In genomic region chr17:75059369-75060345, GRCh38 we compare ENCODE assay signal across 1 cellular context.
A peak's percentile ranks its signal among the peaks of the same experiment; 100 is the strongest.
TF ChIP-seq lines count a peak whose summit lies in the region.

No MANE protein-coding gene starts in this region.

TF ChIP-seq in IMR-90, 13 proteins besides CTCF, POLR2A, EP300 and RAD21 (continued from another document):
- TF ChIP-seq BHLHE40 (IDR thresholded peaks at IDR 0.05; ENCODE audit: low read depth, low read length) (no peak), CHD1 (IDR thresholded peaks at IDR 0.05; ENCODE audit: low read depth, low read length) (no peak), NFE2L2 (IDR thresholded peaks at IDR 0.05; ENCODE audit: low read depth, low read length) (no peak), CEBPB (IDR thresholded peaks at IDR 0.05; ENCODE audit: low read depth, low read length) (peak; percentile 73), ELK1 (IDR thresholded peaks at IDR 0.05; ENCODE audit: borderline replicate concordance, low read depth, low read length) (no peak), USF2 (IDR thresholded peaks at IDR 0.05; ENCODE audit: low read depth, low read length) (no peak), MAZ (IDR thresholded peaks at IDR 0.05; ENCODE audit: borderline replicate concordance, low read depth, low read length) (no peak), SMC3 (IDR thresholded peaks at IDR 0.05; ENCODE audit: low read depth, low read length) (peak; percentile 71)
